ENCODE assay signal across 8 cellular contexts in the genomic region with DNA sequence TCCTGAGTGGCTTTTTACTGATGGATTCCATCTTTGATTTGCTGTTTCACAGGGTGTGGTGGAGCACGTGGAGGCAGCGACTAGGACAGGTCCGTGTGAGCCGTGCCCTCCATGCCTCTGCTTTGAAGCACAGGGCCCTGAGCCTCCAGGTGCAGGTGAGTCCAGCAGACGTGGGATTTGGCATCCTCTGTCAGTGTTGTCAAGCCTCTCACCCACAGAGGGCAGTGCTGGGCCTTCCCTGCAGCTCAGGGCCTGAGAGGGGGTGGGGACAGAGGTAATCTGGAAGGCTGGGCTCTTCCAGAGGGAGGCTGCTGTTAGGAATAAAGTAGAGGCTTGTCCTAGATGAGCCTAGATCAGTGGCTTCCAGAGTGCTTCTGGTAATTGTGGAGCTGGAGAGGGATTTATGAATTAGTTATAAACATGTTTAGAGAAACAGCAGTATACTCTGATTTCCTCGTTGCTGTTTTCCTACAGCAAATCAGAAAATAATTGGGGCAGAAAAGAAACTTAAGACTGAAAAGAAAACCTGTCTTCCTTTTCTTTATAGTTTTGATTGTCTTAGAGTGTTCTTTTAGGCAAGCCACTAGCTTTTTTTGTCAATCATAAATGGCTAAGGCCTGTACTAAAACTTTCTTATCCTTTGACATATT.
DNase-seq lines count a peak whose midpoint lies in the region; ATAC-seq and TF ChIP-seq lines count a peak whose summit lies in the region.

No MANE protein-coding gene starts in this region.

- no peaks in the 10 kb centered on the region for H3K27me3 Mint-ChIP-seq in activated CD8-positive, alpha-beta T cell treated with anti-CD3 and anti-CD28 coated beads for 36 hours
- H3K27me3 Mint-ChIP-seq in endothelial cell (ENCODE audit: unreplicated experiment), result no peaks in the 10 kb centered on the region
- H3K27me3 Mint-ChIP-seq in mesothelial cell of epicardium (ENCODE audit: low read depth), result no peaks in the 10 kb centered on the region
- no peaks in the 10 kb centered on the region for H3K27me3 Mint-ChIP-seq in stimulated activated naive B cell treated with anti-CD40 and anti-IgM and Interleukin-4, amounts not matched to agents 10 μg/mL and 1 μg/mL and 100 μg/mL, for 72 hours

- CTCF ChIA-PET in activated CD8-positive, alpha-beta T cell treated with anti-CD3 and anti-CD28 coated beads for 36 hours (lab: Charles Lee), result interaction anchor here (0.5 to 1.5 kb wide), 8 partner anchors 10 to 110 kb away, joined by 3 to 12 read pairs (median 4); partner anchors contain the start of gene PISD

- peak; percentile 71 for TF ChIP-seq CTCF in activated CD8-positive, alpha-beta T cell treated with anti-CD3 and anti-CD28 coated beads for 36 hours (IDR thresholded peaks at IDR 0.05)
- TF ChIP-seq CTCF in endothelial cell (IDR thresholded peaks at IDR 0.05; ENCODE audit: unreplicated experiment), result peak; percentile 32
- TF ChIP-seq CTCF in mesothelial cell of epicardium (IDR thresholded peaks at IDR 0.05; ENCODE audit: unreplicated experiment), result peak; percentile 30

- peak; percentile 95 for ATAC-seq in activated CD8-positive, alpha-beta T cell treated with anti-CD3 and anti-CD28 coated beads for 36 hours
- ATAC-seq in stimulated activated naive B cell treated with anti-CD40 and anti-IgM and Interleukin-4, amounts not matched to agents 10 μg/mL and 1 μg/mL and 100 μg/mL, for 72 hours (replicated peaks), result peak; percentile 85 to 93
- no peak for ATAC-seq in GM21528 (IDR thresholded peaks at IDR 0.05; ENCODE audit: low FRiP score, unreplicated experiment)

- no peaks in the 10 kb centered on the region for H3K9me3 Mint-ChIP-seq in activated CD8-positive, alpha-beta T cell treated with anti-CD3 and anti-CD28 coated beads for 36 hours
- H3K9me3 Mint-ChIP-seq in endothelial cell (ENCODE audit: unreplicated experiment) (no peaks in the 10 kb centered on the region), mesothelial cell of epicardium (peaks cover 2% of the 10 kb centered on the region)
- H3K9me3 Mint-ChIP-seq in stimulated activated naive B cell treated with anti-CD40 and anti-IgM and Interleukin-4, amounts not matched to agents 10 μg/mL and 1 μg/mL and 100 μg/mL, for 72 hours, result no peaks in the 10 kb centered on the region

- intact Hi-C loops in activated CD8-positive, alpha-beta T cell treated with anti-CD3 and anti-CD28 coated beads for 36 hours (cut with micrococcal nuclease), result no loop called here

- peak overlapping the region; percentile 54 for H3K27ac Mint-ChIP-seq in activated CD8-positive, alpha-beta T cell treated with anti-CD3 and anti-CD28 coated beads for 36 hours
- H3K27ac Mint-ChIP-seq in endothelial cell (ENCODE audit: unreplicated experiment) (no peak overlapping the region), mesothelial cell of epicardium (peak overlapping the region; percentile 24)
- H3K27ac Mint-ChIP-seq in stimulated activated naive B cell treated with anti-CD40 and anti-IgM and Interleukin-4, amounts not matched to agents 10 μg/mL and 1 μg/mL and 100 μg/mL, for 72 hours, result peak overlapping the region; percentile 53

- H3K4me1 Mint-ChIP-seq in activated CD8-positive, alpha-beta T cell treated with anti-CD3 and anti-CD28 coated beads for 36 hours (ENCODE audit: low read depth), result peaks cover 10% of the 10 kb centered on the region
- H3K4me1 Mint-ChIP-seq in endothelial cell (ENCODE audit: unreplicated experiment) (no peaks in the 10 kb centered on the region), mesothelial cell of epicardium (peaks cover 7% of the 10 kb centered on the region)
- peaks cover 7 to 11% of the 10 kb centered on the region in 2 donors for H3K4me1 Mint-ChIP-seq in stimulated activated naive B cell treated with anti-CD40 and anti-IgM and Interleukin-4, amounts not matched to agents 10 μg/mL and 1 μg/mL and 100 μg/mL, for 72 hours

- POLR2A ChIA-PET in activated CD8-positive, alpha-beta T cell treated with anti-CD3 and anti-CD28 coated beads for 36 hours (lab: Charles Lee), result interaction anchor here (0.6 to 1.2 kb wide), 2 partner anchors 35 to 41 kb away, joined by 3 to 4 read pairs; no protein-coding TSS in a partner anchor

- H3K4me3 Mint-ChIP-seq in activated CD8-positive, alpha-beta T cell treated with anti-CD3 and anti-CD28 coated beads for 36 hours, result no peak overlapping the region
- H3K4me3 Mint-ChIP-seq in endothelial cell (ENCODE audit: unreplicated experiment) (no peak overlapping the region), mesothelial cell of epicardium (no peak overlapping the region)
- H3K4me3 Mint-ChIP-seq in stimulated activated naive B cell treated with anti-CD40 and anti-IgM and Interleukin-4, amounts not matched to agents 10 μg/mL and 1 μg/mL and 100 μg/mL, for 72 hours, result no peak overlapping the region

- DNase-seq in AML-193 (lab: John Stamatoyannopoulos, UW) (peak; percentile 39 to 47), HCEC 1CT (peak; percentile 63), NCI-H524 treated with DMSO at 0.1 percent for 48 hours (lab: John Stamatoyannopoulos, UW) (peak; percentile 23), endothelial cell (ENCODE audit: low spot score) (peak; percentile 82), mesothelial cell of epicardium (ENCODE audit: low spot score in 2 of 2, unreplicated experiment in 2 of 2) (peak; percentile 50 to 76)
- DNase-seq in activated CD8-positive, alpha-beta T cell treated with anti-CD3 and anti-CD28 coated beads for 36 hours, result peak; percentile 78
- peak; percentile 35 for DNase-seq in stimulated activated naive B cell treated with anti-CD40 and anti-IgM and Interleukin-4, amounts not matched to agents 10 μg/mL and 1 μg/mL and 100 μg/mL, for 72 hours

- peaks cover 46% of the 10 kb centered on the region for H3K36me3 Mint-ChIP-seq in activated CD8-positive, alpha-beta T cell treated with anti-CD3 and anti-CD28 coated beads for 36 hours (ENCODE audit: low read depth)
- H3K36me3 Mint-ChIP-seq in endothelial cell (ENCODE audit: low read depth, unreplicated experiment) (peaks cover 1% of the 10 kb centered on the region), mesothelial cell of epicardium (peaks cover 3% of the 10 kb centered on the region)
- peaks cover 15 to 41% of the 10 kb centered on the region in 2 donors for H3K36me3 Mint-ChIP-seq in stimulated activated naive B cell treated with anti-CD40 and anti-IgM and Interleukin-4, amounts not matched to agents 10 μg/mL and 1 μg/mL and 100 μg/mL, for 72 hours

Comparison
In these comparisons a context has a peak if more than half of its experiments do, and no peak if none do; other contexts are left out.
1. DNase-seq: peak in every context shown above with its lines; median percentile 82 in endothelial cell; 78 in activated CD8-positive, alpha-beta T cell treated with anti-CD3 and anti-CD28 coated beads for 36 hours; 63 in HCEC 1CT; 63 in mesothelial cell of epicardium; 43 in AML-193; 35 in stimulated activated naive B cell treated with anti-CD40 and anti-IgM and Interleukin-4, amounts not matched to agents 10 μg/mL and 1 μg/mL and 100 μg/mL, for 72 hours; 23 in NCI-H524 treated with DMSO at 0.1 percent for 48 hours.